ENCODE assay signal across 40 cellular contexts in the genomic region with DNA sequence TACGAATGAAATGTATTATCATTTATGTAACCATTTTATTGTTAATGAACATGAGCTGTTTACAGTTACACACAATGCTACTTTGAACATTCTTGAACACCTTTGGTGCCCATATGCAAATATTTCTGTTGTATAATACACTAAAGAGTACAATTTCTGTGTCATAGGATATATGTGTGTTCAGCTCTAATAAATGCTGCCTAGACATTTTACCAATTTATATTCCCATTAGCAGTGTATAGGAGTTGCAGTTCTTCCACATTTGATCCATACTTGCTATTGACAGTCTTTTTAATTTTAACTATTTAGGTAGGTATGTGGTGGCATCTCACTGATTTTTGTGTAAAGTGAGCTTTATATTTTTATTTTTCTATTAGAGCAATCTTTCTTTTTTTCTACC.
"Had no signal": no experiment of that assay in that cellular context is flagged by ENCODE, and none has a peak within 500 bp of the region (broad histone marks: within the 10 kb centered on the region; RNA-seq: fewer than 3 reads in every experiment).

No MANE protein-coding gene starts in this region.

- H3K9me3 Mint-ChIP-seq: activated naive CD4-positive, alpha-beta T cell treated with anti-CD3 and anti-CD28 coated beads for 36 hours; activated naive CD8-positive, alpha-beta T cell treated with anti-CD3 and anti-CD28 coated beads, Interleukin-2, amount 10 ng/mL, durations not matched to agents 7 days and 5 days; activated T-helper 1 cell treated with anti-CD3 and anti-CD28 coated beads, Interleukin-12 subunit alpha, Interleukin-12 subunit beta, Interleukin-2, Interleukin-4 antibody, amounts not matched to agents 30 ng/mL and 10 ng/mL and 1 ng/mL, durations not matched to agents 14 hours and 24 hours and 36 hours had no signal

- H3K36me3 Mint-ChIP-seq: activated naive CD4-positive, alpha-beta T cell treated with anti-CD3 and anti-CD28 coated beads, Interleukin-2, amount 10 ng/mL, durations not matched to agents 7 days and 5 days; activated naive CD4-positive, alpha-beta T cell treated with anti-CD3 and anti-CD28 coated beads, Interleukin-2, amount 50 U/mL, for 24 hours; activated naive CD4-positive, alpha-beta T cell treated with anti-CD3 and anti-CD28 coated beads, Interleukin-2, amount 50 U/mL, for 72 hours; activated naive CD8-positive, alpha-beta T cell; activated naive CD8-positive, alpha-beta T cell treated with anti-CD3 and anti-CD28 coated beads for 36 hours; activated naive CD8-positive, alpha-beta T cell treated with anti-CD3 and anti-CD28 coated beads, Interleukin-2, amount 10 ng/mL, durations not matched to agents 7 days and 5 days; brain had no signal

- H3K36me3 ChIP-seq: adrenal gland, ascending aorta, brain microvascular endothelial cell, breast epithelium, cardiac muscle cell had no signal

- H3K27ac ChIP-seq: adrenal gland, ascending aorta, body of pancreas, brain microvascular endothelial cell, breast epithelium, cardiac muscle cell had no signal

- H3K4me3 Mint-ChIP-seq: activated naive CD4-positive, alpha-beta T cell treated with anti-CD3 and anti-CD28 coated beads for 36 hours; activated naive CD4-positive, alpha-beta T cell treated with anti-CD3 and anti-CD28 coated beads, Interleukin-2, amount 10 ng/mL, durations not matched to agents 7 days and 5 days; activated naive CD4-positive, alpha-beta T cell treated with anti-CD3 and anti-CD28 coated beads, Interleukin-2, amount 50 U/mL, for 24 hours; activated naive CD8-positive, alpha-beta T cell; activated naive CD8-positive, alpha-beta T cell treated with anti-CD3 and anti-CD28 coated beads for 36 hours; activated naive CD8-positive, alpha-beta T cell treated with anti-CD3 and anti-CD28 coated beads, Interleukin-2, amount 10 ng/mL, durations not matched to agents 7 days and 5 days; activated naive CD8-positive, alpha-beta T cell treated with anti-CD3 and anti-CD28 coated beads, Interleukin-2, amount 50 U/mL, for 24 hours; activated T-cell treated with anti-CD3 and anti-CD28 coated beads, Interleukin-2, amount 50 U/mL, for 24 hours; activated T-cell treated with anti-CD3 and anti-CD28 coated beads, Interleukin-2, amount 50 U/mL, for 4 hours; activated T-cell treated with anti-CD3 and anti-CD28 coated beads, Interleukin-2, amount 50 U/mL, for 72 hours; activated T-helper 1 cell treated with anti-CD3 and anti-CD28 coated beads, Interleukin-12 subunit alpha, Interleukin-12 subunit beta, Interleukin-2, Interleukin-4 antibody, amounts not matched to agents 30 ng/mL and 10 ng/mL and 1 ng/mL, durations not matched to agents 14 hours and 24 hours and 36 hours; activated T-helper 17 cell treated with anti-CD3 and anti-CD28 coated beads, Interleukin-2, amount 50 U/mL, for 72 hours; brain; central memory CD8-positive, alpha-beta T cell had no signal

- H3K27ac Mint-ChIP-seq: activated naive CD4-positive, alpha-beta T cell treated with anti-CD3 and anti-CD28 coated beads for 36 hours; activated naive CD4-positive, alpha-beta T cell treated with anti-CD3 and anti-CD28 coated beads, Interleukin-2, amount 10 ng/mL, durations not matched to agents 7 days and 5 days; activated naive CD4-positive, alpha-beta T cell treated with anti-CD3 and anti-CD28 coated beads, Interleukin-2, amount 50 U/mL, for 24 hours; activated naive CD4-positive, alpha-beta T cell treated with anti-CD3 and anti-CD28 coated beads, Interleukin-2, amount 50 U/mL, for 72 hours; activated naive CD8-positive, alpha-beta T cell; activated naive CD8-positive, alpha-beta T cell treated with anti-CD3 and anti-CD28 coated beads for 36 hours; activated naive CD8-positive, alpha-beta T cell treated with anti-CD3 and anti-CD28 coated beads, Interleukin-2, amount 10 ng/mL, durations not matched to agents 7 days and 5 days; activated naive CD8-positive, alpha-beta T cell treated with anti-CD3 and anti-CD28 coated beads, Interleukin-2, amount 50 U/mL, for 24 hours; activated T-cell treated with anti-CD3 and anti-CD28 coated beads, Interleukin-2, amount 50 U/mL, for 24 hours; activated T-cell treated with anti-CD3 and anti-CD28 coated beads, Interleukin-2, amount 50 U/mL, for 72 hours; activated T-helper 1 cell treated with anti-CD3 and anti-CD28 coated beads, Interleukin-12 subunit alpha, Interleukin-12 subunit beta, Interleukin-2, Interleukin-4 antibody, amounts not matched to agents 30 ng/mL and 10 ng/mL and 1 ng/mL, durations not matched to agents 14 hours and 24 hours and 36 hours; activated T-helper 17 cell treated with anti-CD3 and anti-CD28 coated beads, Interleukin-2, amount 50 U/mL, for 72 hours; activated T-helper 2 cell treated with anti-CD3 and anti-CD28 coated beads, Interferon-gamma antibody, Interleukin-2, Interleukin-4, amounts not matched to agents 10 μg/mL and 5 μg/mL and 100 μg/mL, durations not matched to agents 14 hours and 24 hours and 36 hours; brain had no signal

- H3K4me1 Mint-ChIP-seq: activated naive CD4-positive, alpha-beta T cell treated with anti-CD3 and anti-CD28 coated beads, Interleukin-2, amount 10 ng/mL, durations not matched to agents 7 days and 5 days; activated naive CD4-positive, alpha-beta T cell treated with anti-CD3 and anti-CD28 coated beads, Interleukin-2, amount 50 U/mL, for 24 hours; activated naive CD8-positive, alpha-beta T cell treated with anti-CD3 and anti-CD28 coated beads for 36 hours; activated naive CD8-positive, alpha-beta T cell treated with anti-CD3 and anti-CD28 coated beads, Interleukin-2, amount 10 ng/mL, durations not matched to agents 7 days and 5 days; activated naive CD8-positive, alpha-beta T cell treated with anti-CD3 and anti-CD28 coated beads, Interleukin-2, amount 50 U/mL, for 24 hours; activated T-helper 17 cell treated with anti-CD3 and anti-CD28 coated beads, Interleukin-2, amount 50 U/mL, for 72 hours; central memory CD8-positive, alpha-beta T cell had no signal

- H3K27me3 ChIP-seq: adrenal gland, ascending aorta, body of pancreas, brain microvascular endothelial cell, breast epithelium, cardiac muscle cell had no signal

- H3K27me3 Mint-ChIP-seq: activated naive CD4-positive, alpha-beta T cell treated with anti-CD3 and anti-CD28 coated beads, Interleukin-2, amount 10 ng/mL, durations not matched to agents 7 days and 5 days; activated naive CD4-positive, alpha-beta T cell treated with anti-CD3 and anti-CD28 coated beads, Interleukin-2, amount 50 U/mL, for 24 hours; activated naive CD8-positive, alpha-beta T cell; activated naive CD8-positive, alpha-beta T cell treated with anti-CD3 and anti-CD28 coated beads for 36 hours; activated naive CD8-positive, alpha-beta T cell treated with anti-CD3 and anti-CD28 coated beads, Interleukin-2, amount 10 ng/mL, durations not matched to agents 7 days and 5 days; activated naive CD8-positive, alpha-beta T cell treated with anti-CD3 and anti-CD28 coated beads, Interleukin-2, amount 50 U/mL, for 24 hours; activated T-cell treated with anti-CD3 and anti-CD28 coated beads, Interleukin-2, amount 50 U/mL, for 24 hours; activated T-helper 17 cell treated with anti-CD3 and anti-CD28 coated beads, Interleukin-2, amount 50 U/mL, for 72 hours; brain; central memory CD8-positive, alpha-beta T cell had no signal

- ATAC-seq: activated naive CD4-positive, alpha-beta T cell treated with anti-CD3 and anti-CD28 coated beads, Interleukin-2, amount 50 U/mL, for 72 hours; activated naive CD8-positive, alpha-beta T cell treated with anti-CD3 and anti-CD28 coated beads, Interleukin-2, amount 50 U/mL, for 24 hours; activated T-cell treated with anti-CD3 and anti-CD28 coated beads, Interleukin-2, amount 50 U/mL, for 4 hours; activated T-cell treated with anti-CD3 and anti-CD28 coated beads, Interleukin-2, amount 50 U/mL, for 72 hours; activated T-helper 17 cell treated with anti-CD3 and anti-CD28 coated beads, Interleukin-2, amount 50 U/mL, for 72 hours; body of pancreas had no signal

- H3K4me3 ChIP-seq: adrenal gland, ascending aorta, body of pancreas, breast epithelium, cardiac muscle cell had no signal

- DNase-seq: activated effector memory CD4-positive, alpha-beta T cell treated with anti-CD3 and anti-CD28 coated beads, Interleukin-2, amount 50 U/mL, for 16 hours; activated effector memory CD4-positive, alpha-beta T cell treated with Interleukin-2 at 50 U/mL for 16 hours; activated gamma-delta T cell; activated gamma-delta T cell treated with Interleukin-2 at 50 U/mL for 16 hours; activated naive CD4-positive, alpha-beta T cell; activated naive CD4-positive, alpha-beta T cell treated with anti-CD3 and anti-CD28 coated beads for 36 hours; activated naive CD4-positive, alpha-beta T cell treated with anti-CD3 and anti-CD28 coated beads, Interleukin-2, amount 10 ng/mL, durations not matched to agents 7 days and 5 days; activated naive CD4-positive, alpha-beta T cell treated with anti-CD3 and anti-CD28 coated beads, Interleukin-2, amount 50 U/mL, for 16 hours; activated naive CD4-positive, alpha-beta T cell treated with Interleukin-2 at 50 U/mL for 16 hours; activated naive CD8-positive, alpha-beta T cell treated with anti-CD3 and anti-CD28 coated beads for 36 hours; activated naive CD8-positive, alpha-beta T cell treated with anti-CD3 and anti-CD28 coated beads, Interleukin-2, amount 10 ng/mL, durations not matched to agents 7 days and 5 days; activated naive CD8-positive, alpha-beta T cell treated with anti-CD3 and anti-CD28 coated beads, Interleukin-2, amount 50 U/mL, for 24 hours; activated T-cell treated with anti-CD3 and anti-CD28 coated beads, Interleukin-2, amount 50 U/mL, for 1 hour; activated T-cell treated with anti-CD3 and anti-CD28 coated beads, Interleukin-2, amount 50 U/mL, for 24 hours; activated T-cell treated with anti-CD3 and anti-CD28 coated beads, Interleukin-2, amount 50 U/mL, for 4 hours; activated T-cell treated with anti-CD3 and anti-CD28 coated beads, Interleukin-2, amount 50 U/mL, for 48 hours; activated T-cell treated with anti-CD3 and anti-CD28 coated beads, Interleukin-2, amount 50 U/mL, for 72 hours; adrenal gland; amniotic stem cell; amygdala; anterior cingulate cortex; aorta; body of pancreas; brain microvascular endothelial cell; caudate nucleus; central memory CD4-positive, alpha-beta T cell; cerebellar nuclear complex had no signal

- FAIRE-seq: astrocyte, bronchial epithelial cell had no signal

- H3K4me1 ChIP-seq: adrenal gland, ascending aorta, body of pancreas, breast epithelium had no signal

- H3K9me3 ChIP-seq: adrenal gland, ascending aorta, body of pancreas, breast epithelium had no signal
